In genomic region chr15:59642351-59642750, GRCh38 we compare ENCODE assay signal across 26 cellular contexts. TPM values are rescaled to one million over a fixed set of nuclear protein-coding genes. Genes with fewer than 3 reads are reported as not detected.
DNase-seq lines count a peak whose midpoint lies in the region; ATAC-seq and TF ChIP-seq lines count a peak whose summit lies in the region.
"Had no signal": no experiment of that assay in that cellular context is flagged by ENCODE, and none has a peak within 500 bp of the region (broad histone marks: within the 10 kb centered on the region; RNA-seq: fewer than 3 reads in every experiment).

No MANE protein-coding gene starts in this region.

- H2AFZ ChIP-seq in PC-9: no peak overlapping the region
- H2AFZ ChIP-seq in smooth muscle cell (ENCODE audit: low read depth): no peak overlapping the region

- DNase-seq in activated naive CD4-positive, alpha-beta T cell treated with anti-CD3 and anti-CD28 coated beads for 36 hours: no peak
- DNase-seq in activated naive CD4-positive, alpha-beta T cell treated with anti-CD3 and anti-CD28 coated beads, Interleukin-2, amount 50 U/mL, for 16 hours: no peak
- DNase-seq in PC-9 (no peak), fibroblast of pulmonary artery (ENCODE audit: low read depth) (peak; percentile 17), smooth muscle cell (lab: John Stamatoyannopoulos, UW; ENCODE audit: unreplicated experiment) (no peak), G401 (ENCODE audit: low spot score) (no peak)
- DNase-seq: activated CD4-positive, alpha-beta memory T cell treated with anti-CD3 and anti-CD28 coated beads, Interleukin-2, amount 10 ng/mL, durations not matched to agents 7 days and 5 days; activated naive CD8-positive, alpha-beta T cell treated with anti-CD3 and anti-CD28 coated beads for 36 hours; activated T-cell treated with anti-CD3 and anti-CD28 coated beads, Interleukin-2, amount 50 U/mL, for 48 hours; caudate nucleus; CD4-positive, alpha-beta memory T cell; DMS79 treated with DMSO at 0.1 percent for 48 hours; effector memory CD8-positive, alpha-beta T cell; left colon; NCI-H1048; NCI-H2081 treated with DMSO at 0.1 percent for 48 hours; NCI-H510A treated with DMSO at 0.1 percent for 48 hours; nephron progenitor cell; SIG-M5; stimulated activated naive CD4-positive, alpha-beta T cell; T-helper 17 cell; tibial artery had no signal

- no peaks in the 10 kb centered on the region for H3K27me3 Mint-ChIP-seq in activated naive CD4-positive, alpha-beta T cell treated with anti-CD3 and anti-CD28 coated beads for 36 hours (ENCODE audit: low read depth)
- H3K27me3 Mint-ChIP-seq: activated CD4-positive, alpha-beta memory T cell treated with anti-CD3 and anti-CD28 coated beads, Interleukin-2, amount 10 ng/mL, durations not matched to agents 7 days and 5 days; activated naive CD8-positive, alpha-beta T cell treated with anti-CD3 and anti-CD28 coated beads for 36 hours; CD4-positive, alpha-beta memory T cell; effector memory CD8-positive, alpha-beta T cell; IgD-negative memory B cell; T-helper 17 cell had no signal

- H3K9me3 Mint-ChIP-seq in activated naive CD4-positive, alpha-beta T cell treated with anti-CD3 and anti-CD28 coated beads for 36 hours: no peaks in the 10 kb centered on the region
- H3K9me3 Mint-ChIP-seq: activated CD4-positive, alpha-beta memory T cell treated with anti-CD3 and anti-CD28 coated beads, Interleukin-2, amount 10 ng/mL, durations not matched to agents 7 days and 5 days; activated naive CD8-positive, alpha-beta T cell treated with anti-CD3 and anti-CD28 coated beads for 36 hours; CD4-positive, alpha-beta memory T cell; effector memory CD8-positive, alpha-beta T cell; IgD-negative memory B cell; nephron progenitor cell had no signal

- H3K9me2 ChIP-seq in PC-9 (ENCODE audit: insufficient read depth): no peaks in the 10 kb centered on the region

- WGBS in smooth muscle cell (ENCODE audit: low lambda C conversion rate): 92% methylated on average over 2 of the region's 2 CpGs

- no peaks in the 10 kb centered on the region for H3K27me3 ChIP-seq in PC-9 (ENCODE audit: insufficient read depth, low read depth)
- no peaks in the 10 kb centered on the region for H3K27me3 ChIP-seq in smooth muscle cell (ENCODE audit: low read depth)
- H3K27me3 ChIP-seq: tibial artery had no signal

- CTCF ChIA-PET in activated naive CD4-positive, alpha-beta T cell treated with anti-CD3 and anti-CD28 coated beads for 36 hours (lab: Charles Lee): interaction anchor here (0.7 to 3.3 kb wide), 6 partner anchors 11 to 136 kb away, joined by 3 to 13 read pairs (median 4); partner anchors contain the start of gene GTF2A2
- CTCF ChIA-PET in PC-9 (lab: Charles Lee): interaction anchor here (0.7 kb wide), 1 partner anchor 10 kb away, joined by 16 read pairs; no protein-coding TSS in a partner anchor

- H3K36me3 Mint-ChIP-seq in activated naive CD4-positive, alpha-beta T cell treated with anti-CD3 and anti-CD28 coated beads for 36 hours (ENCODE audit: low read depth): peaks cover 25% of the 10 kb centered on the region

- H3K4me2 ChIP-seq in PC-9 (no peak overlapping the region), smooth muscle cell (no peak overlapping the region)

- H3K4me3 ChIP-seq in PC-9 (no peak overlapping the region), fibroblast of pulmonary artery (replicated peaks; ENCODE audit: low read depth, low read length) (no peak overlapping the region), smooth muscle cell (no peak overlapping the region)
- H3K4me3 ChIP-seq: tibial artery had no signal

- TF ChIP-seq CTCF in PC-9 (conservative IDR thresholded peaks at IDR 0.05): peak; percentile 56
- TF ChIP-seq CTCF in fibroblast of pulmonary artery (IDR thresholded peaks at IDR 0.05; ENCODE audit: low read length, missing control alignments): peak; percentile 27
- TF ChIP-seq CTCF in smooth muscle cell (IDR thresholded peaks at IDR 0.05; ENCODE audit: borderline replicate concordance, insufficient read depth, poor library complexity, severe bottlenecking): peak; percentile 31

- H3K4me3 Mint-ChIP-seq in activated naive CD4-positive, alpha-beta T cell treated with anti-CD3 and anti-CD28 coated beads for 36 hours: no peak overlapping the region
- H3K4me3 Mint-ChIP-seq: activated CD4-positive, alpha-beta memory T cell treated with anti-CD3 and anti-CD28 coated beads, Interleukin-2, amount 10 ng/mL, durations not matched to agents 7 days and 5 days; activated naive CD8-positive, alpha-beta T cell treated with anti-CD3 and anti-CD28 coated beads for 36 hours; CD4-positive, alpha-beta memory T cell; effector memory CD8-positive, alpha-beta T cell; IgD-negative memory B cell; nephron progenitor cell; T-helper 17 cell had no signal

- H3F3A ChIP-seq in PC-9 (ENCODE audit: insufficient read depth, low read depth) (no peaks in the 10 kb centered on the region), smooth muscle cell (ENCODE audit: low read depth) (no peaks in the 10 kb centered on the region)

- ATAC-seq in HG02884 (IDR thresholded peaks at IDR 0.05; ENCODE audit: unreplicated experiment) (no peak), GM21381 (IDR thresholded peaks at IDR 0.05; ENCODE audit: unreplicated experiment) (no peak)
- ATAC-seq: effector memory CD8-positive, alpha-beta T cell; left colon; T-helper 17 cell had no signal

- intact Hi-C loops in activated naive CD4-positive, alpha-beta T cell treated with anti-CD3 and anti-CD28 coated beads for 36 hours (cut with micrococcal nuclease): loop anchor here (5.0 kb wide), 1 partner anchor 110 kb away; no protein-coding TSS in a partner anchor
- intact Hi-C loops in PC-9 (cut with micrococcal nuclease; ENCODE audit: unreplicated experiment): no loop called here

- H3K9me3 ChIP-seq in PC-9 (ENCODE audit: insufficient read depth, low read depth): no peaks in the 10 kb centered on the region
- no peaks in the 10 kb centered on the region for H3K9me3 ChIP-seq in smooth muscle cell (replicated peaks; ENCODE audit: low read depth)
- H3K9me3 ChIP-seq: tibial artery had no signal

- H3K27ac ChIP-seq in PC-9 (no peak overlapping the region), smooth muscle cell (ENCODE audit: low read depth) (no peak overlapping the region)
- H3K27ac ChIP-seq: tibial artery had no signal

- in situ Hi-C loops in G401 (cut with HindIII; ENCODE audit: low sequenced_read_pairs): no loop called here

- POLR2A ChIA-PET in PC-9 (lab: Charles Lee; ENCODE audit: unreplicated experiment): no interaction called here

- BruUV-seq in PC-9 (replicated peaks; lab: Mats Ljungman, UMichigan): no TSS peak

- peaks cover 20% of the 10 kb centered on the region for H3K4me1 Mint-ChIP-seq in activated naive CD4-positive, alpha-beta T cell treated with anti-CD3 and anti-CD28 coated beads for 36 hours (ENCODE audit: low read depth)
- H3K4me1 Mint-ChIP-seq: nephron progenitor cell had no signal

- H3K27ac Mint-ChIP-seq in activated naive CD4-positive, alpha-beta T cell treated with anti-CD3 and anti-CD28 coated beads for 36 hours: peak overlapping the region; percentile 35
- H3K27ac Mint-ChIP-seq: activated CD4-positive, alpha-beta memory T cell treated with anti-CD3 and anti-CD28 coated beads, Interleukin-2, amount 10 ng/mL, durations not matched to agents 7 days and 5 days; activated naive CD8-positive, alpha-beta T cell treated with anti-CD3 and anti-CD28 coated beads for 36 hours; CD4-positive, alpha-beta memory T cell; effector memory CD8-positive, alpha-beta T cell; IgD-negative memory B cell; nephron progenitor cell; T-helper 17 cell had no signal

- H4K20me1 ChIP-seq in PC-9 (ENCODE audit: insufficient read depth): no peaks in the 10 kb centered on the region
- H4K20me1 ChIP-seq in smooth muscle cell (ENCODE audit: low read depth): peaks cover 27% of the 10 kb centered on the region

- H3K4me1 ChIP-seq in PC-9 (replicated peaks; ENCODE audit: insufficient read depth) (no peaks in the 10 kb centered on the region), smooth muscle cell (ENCODE audit: low read depth) (no peaks in the 10 kb centered on the region)
- H3K4me1 ChIP-seq: tibial artery had no signal

- H3K36me3 ChIP-seq in PC-9 (ENCODE audit: low read depth) (peaks cover 9% of the 10 kb centered on the region; the same call in 1 of the 2 replicates), smooth muscle cell (ENCODE audit: low read depth) (peaks cover 8% of the 10 kb centered on the region)

- H3K9ac ChIP-seq in smooth muscle cell (ENCODE audit: low read depth): no peak overlapping the region

- H3K79me2 ChIP-seq in PC-9 (ENCODE audit: low read depth) (no peaks in the 10 kb centered on the region; the same call in 1 of the 2 replicates), smooth muscle cell (ENCODE audit: low read depth) (peaks cover 5% of the 10 kb centered on the region)

RNA-seq across cellular contexts. Expression of gene GTF2A2, which starts 15.0 kb away (rescaled TPM):
- 100 to 1,000 TPM; 146 to 155 TPM for total RNA-seq in activated naive CD4-positive, alpha-beta T cell treated with anti-CD3 and anti-CD28 coated beads for 36 hours
- total RNA-seq in PC-9 (2021): 80.8 and 111 TPM in 2 replicates
- total RNA-seq in smooth muscle cell: 60.8 and 102 TPM in 2 replicates
- 253 and 261 TPM in 2 replicates for polyA plus RNA-seq in smooth muscle cell
- total RNA-seq in G401 (2014; rRNA removed; shearing (Covaris generic)): 81.6 and 111 TPM in 2 replicates

RNA-seq across cellular contexts. Expression of gene GCNT3, which starts 30.8 kb away (rescaled TPM):
- total RNA-seq in activated naive CD4-positive, alpha-beta T cell treated with anti-CD3 and anti-CD28 coated beads for 36 hours: not detected
- 0.52 and 0.80 TPM in 2 replicates for total RNA-seq in PC-9 (2021)
- not detected in 2 replicates for total RNA-seq in smooth muscle cell
- not detected in 2 replicates for polyA plus RNA-seq in smooth muscle cell
- not detected in 2 replicates for total RNA-seq in G401 (2014; rRNA removed; shearing (Covaris generic))
- total RNA-seq: activated CD4-positive, alpha-beta memory T cell treated with anti-CD3 and anti-CD28 coated beads, Interleukin-2, amount 10 ng/mL, durations not matched to agents 7 days and 5 days; activated naive CD8-positive, alpha-beta T cell treated with anti-CD3 and anti-CD28 coated beads for 36 hours; CD4-positive, alpha-beta memory T cell; H1; T-helper 17 cell had no signal
- polyA plus RNA-seq: CD4-positive, alpha-beta memory T cell; H1; IgD-negative memory B cell had no signal

RNA-seq across cellular contexts. Expression of gene BNIP2, which starts 46.8 kb away (rescaled TPM):
- total RNA-seq in activated naive CD4-positive, alpha-beta T cell treated with anti-CD3 and anti-CD28 coated beads for 36 hours: 10 to 100 TPM; 44.2 to 44.7 TPM
- total RNA-seq in PC-9 (2021) (59.5 and 64.3 TPM in 2 replicates), smooth muscle cell (104 and 130 TPM in 2 replicates)
- 41.4 and 48.7 TPM in 2 replicates for polyA plus RNA-seq in smooth muscle cell
- 38.0 and 66.2 TPM in 2 replicates for total RNA-seq in G401 (2014; rRNA removed; shearing (Covaris generic))
